ENCODE assay signal across 11 cellular contexts in genomic region chr1:13723810-13724209, GRCh38. TPM values are rescaled to one million over a fixed set of nuclear protein-coding genes. Genes with fewer than 3 reads are reported as not detected.
DNase-seq lines count a peak whose midpoint lies in the region; ATAC-seq and TF ChIP-seq lines count a peak whose summit lies in the region.
"Had no signal": no experiment of that assay in that cellular context is flagged by ENCODE, and none has a peak within 500 bp of the region (broad histone marks: within the 10 kb centered on the region; RNA-seq: fewer than 3 reads in every experiment).

No MANE protein-coding gene starts in this region.

- no peaks in the 10 kb centered on the region for H3K9me2 ChIP-seq in GM23338 (ENCODE audit: insufficient read depth)

- TF ChIP-seq CTCF in GM23338 (conservative IDR thresholded peaks at IDR 0.05; ENCODE audit: low read depth in 2 of 2), result no peak
- TF ChIP-seq CTCF in foreskin keratinocyte (conservative IDR thresholded peaks at IDR 0.05), result no peak

- H3K79me2 ChIP-seq in GM23338 (replicated peaks; ENCODE audit: insufficient read depth), result peaks cover 20% of the 10 kb centered on the region; the same call in 1 of the 2 replicates

- no peaks in the 10 kb centered on the region for H3K36me3 Mint-ChIP-seq in GM23338 (ENCODE audit: low read depth)

- H3K27ac ChIP-seq in GM23338 (ENCODE audit: low read depth) (no peak overlapping the region), foreskin keratinocyte (no peak overlapping the region)
- H3K27ac ChIP-seq: adrenal gland had no signal

- no peak overlapping the region for H3K4me3 Mint-ChIP-seq in GM23338

- intact Hi-C loops in sciatic nerve (cut with DNase I), result no loop called here

- H3K4me3 ChIP-seq in GM23338, result no peak overlapping the region
- H3K4me3 ChIP-seq: adrenal gland had no signal

- no peak overlapping the region for H3K27ac Mint-ChIP-seq in GM23338

- H3K27me3 Mint-ChIP-seq in GM23338 (ENCODE audit: insufficient read depth, low read depth, poor library complexity), result peaks cover 63% of the 10 kb centered on the region

- H3K36me3 ChIP-seq in GM23338 (ENCODE audit: insufficient read depth), result no peaks in the 10 kb centered on the region
- H3K36me3 ChIP-seq: adrenal gland had no signal

- DNase-seq in GM23338 (ENCODE audit: low spot score), result peak; percentile 66
- peak; percentile 91 for DNase-seq in SKM-1 treated with dmso at 0.1 percent for 144 hours (lab: John Stamatoyannopoulos, UW; ENCODE audit: unreplicated experiment)
- DNase-seq in foreskin keratinocyte, result peak; percentile 21 to 30
- DNase-seq in sciatic nerve (ENCODE audit: low spot score), result no peak
- no peak for DNase-seq in hippocampal formation (lab: John Stamatoyannopoulos, UW)
- no peak for DNase-seq in NCI-H2107 (lab: John Stamatoyannopoulos, UW)
- DNase-seq in DMS53 treated with DMSO at 0.1 percent for 48 hours (lab: John Stamatoyannopoulos, UW; ENCODE audit: unreplicated experiment), result no peak
- DNase-seq: DND-41, substantia nigra had no signal

- no peaks in the 10 kb centered on the region for H3F3A ChIP-seq in GM23338 (replicated peaks; ENCODE audit: low read depth)

- no peaks in the 10 kb centered on the region for H3K9me3 Mint-ChIP-seq in GM23338

- H3K4me1 ChIP-seq in GM23338 (ENCODE audit: insufficient read depth) (0 out of 2 replicates have a peak, but pooled peaks cover 3% of the 10 kb centered on the region), foreskin keratinocyte (no peaks in the 10 kb centered on the region)

- H3K27me3 ChIP-seq in GM23338 (ENCODE audit: insufficient read depth), result peaks cover 87% of the 10 kb centered on the region
- no peaks in the 10 kb centered on the region for H3K27me3 ChIP-seq in foreskin keratinocyte
- H3K27me3 ChIP-seq: adrenal gland had no signal

- no peak overlapping the region for H3K4me2 ChIP-seq in GM23338

- H2AFZ ChIP-seq in GM23338, result no peak overlapping the region

- H4K20me1 ChIP-seq in GM23338 (replicated peaks; ENCODE audit: insufficient read depth), result peaks cover 81% of the 10 kb centered on the region

- ATAC-seq in GM23338, result peak; percentile 99
- peak; percentile 20 for ATAC-seq in foreskin keratinocyte
- peak; percentile 91 for ATAC-seq in sciatic nerve
- ATAC-seq in HG03469 (IDR thresholded peaks at IDR 0.05; ENCODE audit: unreplicated experiment), result no peak

- H3K4me1 Mint-ChIP-seq in GM23338, result peaks cover 14% of the 10 kb centered on the region

TF ChIP-seq in GM23338, 12 proteins besides CTCF, POLR2A, EP300 and RAD21:
- TF ChIP-seq ZNF114 (CRISPR knock-in tag; IDR thresholded peaks at IDR 0.05) (no peak), STAT1 (IDR thresholded peaks at IDR 0.05; ENCODE audit: unreplicated experiment) (no peak), EZH2phosphoT487 (IDR thresholded peaks at IDR 0.05; ENCODE audit: unreplicated experiment) (no peak), NANOG (IDR thresholded peaks at IDR 0.05; ENCODE audit: borderline replicate concordance) (no peak), ZNF331 (CRISPR knock-in tag; IDR thresholded peaks at IDR 0.05; ENCODE audit: low read depth) (no peak), POLR2AphosphoS5 (IDR thresholded peaks at IDR 0.05; ENCODE audit: low read depth) (peak; percentile 53; the same call in 1 of the 2 replicates)

RNA-seq across cellular contexts. Expression of gene PRDM2, which starts 23.8 kb away (rescaled TPM):
- total RNA-seq in GM23338 (2014; rRNA removed; shearing (Covaris generic)), result 11.6 and 19.5 TPM in 2 replicates
- polyA plus RNA-seq in GM23338 (2016; fragmentation: Nextera tagmentation; extraction: Ambion mirVana) (28.3 and 28.6 TPM in 2 replicates), foreskin keratinocyte (5.2 and 6.0 TPM in 2 replicates)
- total RNA-seq in foreskin keratinocyte (19.0 and 19.1 TPM in 2 replicates), sciatic nerve (68.1 TPM)

Comparison
In these comparisons a context has a peak if more than half of its experiments do, and no peak if none do; other contexts are left out.
1. DNase-seq: peak in GM23338 (single experiment), SKM-1 treated with dmso at 0.1 percent for 144 hours (single experiment) and foreskin keratinocyte (2 of 2); none in sciatic nerve (single experiment), hippocampal formation (0 of 2), NCI-H2107 (single experiment) and DMS53 treated with DMSO at 0.1 percent for 48 hours (single experiment).